Comparison of ENCODE assay signal across 2 cellular contexts in the genomic region with DNA sequence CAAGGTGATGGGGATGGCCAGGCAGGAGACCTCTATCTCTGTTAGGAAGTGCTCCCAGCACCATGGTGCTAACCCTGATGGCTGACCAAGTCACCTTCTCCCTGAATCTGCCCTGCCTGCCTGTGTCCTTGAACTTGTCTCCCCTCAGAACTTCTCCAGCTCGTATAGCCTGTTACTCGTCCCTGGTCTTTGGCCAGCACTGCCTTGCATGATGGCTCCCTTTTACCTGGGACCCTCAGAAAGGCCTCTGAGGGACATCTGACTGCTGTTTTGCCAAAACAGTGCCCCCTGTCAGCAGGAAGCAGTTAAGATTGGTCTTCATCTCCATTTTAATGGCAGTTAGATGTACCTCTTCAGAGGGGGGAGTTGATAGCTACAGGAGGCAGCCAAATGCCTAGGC.
TF ChIP-seq lines count a peak whose summit lies in the region.

No MANE protein-coding gene starts in this region.

TF ChIP-seq in H1, 55 proteins besides CTCF, POLR2A, EP300 and RAD21:
- TF ChIP-seq KDM4A (IDR thresholded peaks at IDR 0.05; ENCODE audit: low read depth, low read length, severe bottlenecking) (no peak), SIN3A (conservative IDR thresholded peaks at IDR 0.05 in 1 of 2, IDR thresholded peaks at IDR 0.05 in 1 of 2; ENCODE audit: low read depth in 1 of 2, low read length in 2 of 2) (no peak), BACH1 (IDR thresholded peaks at IDR 0.05; ENCODE audit: low read length) (no peak), SAP30 (IDR thresholded peaks at IDR 0.05; ENCODE audit: insufficient read depth, insufficient replicate concordance, low read length) (no peak), CEBPB (IDR thresholded peaks at IDR 0.05; ENCODE audit: low read depth, low read length) (no peak), SIX5 (IDR thresholded peaks at IDR 0.05; ENCODE audit: low read depth, low read length) (no peak), MAFK (IDR thresholded peaks at IDR 0.05; ENCODE audit: low read depth, low read length) (no peak)
- TF ChIP-seq, protein P1, sequence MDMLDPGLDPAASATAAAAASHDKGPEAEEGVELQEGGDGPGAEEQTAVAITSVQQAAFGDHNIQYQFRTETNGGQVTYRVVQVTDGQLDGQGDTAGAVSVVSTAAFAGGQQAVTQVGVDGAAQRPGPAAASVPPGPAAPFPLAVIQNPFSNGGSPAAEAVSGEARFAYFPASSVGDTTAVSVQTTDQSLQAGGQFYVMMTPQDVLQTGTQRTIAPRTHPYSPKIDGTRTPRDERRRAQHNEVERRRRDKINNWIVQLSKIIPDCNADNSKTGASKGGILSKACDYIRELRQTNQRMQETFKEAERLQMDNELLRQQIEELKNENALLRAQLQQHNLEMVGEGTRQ (IDR thresholded peaks at IDR 0.05; ENCODE audit: low read length), result no peak

TF ChIP-seq in GM12891, 5 proteins besides CTCF, POLR2A, EP300 and RAD21:
- TF ChIP-seq POLR2AphosphoS5 (IDR thresholded peaks at IDR 0.05; ENCODE audit: low read depth, low read length) (no peak), PAX5 (IDR thresholded peaks at IDR 0.05; ENCODE audit: insufficient read depth, low read length, severe bottlenecking) (no peak), POU2F2 (IDR thresholded peaks at IDR 0.05; ENCODE audit: low read depth, low read length) (no peak), SPI1 (IDR thresholded peaks at IDR 0.05; ENCODE audit: low read depth, low read length) (no peak), TAF1 (IDR thresholded peaks at IDR 0.05; ENCODE audit: low read depth, low read length) (no peak)
